22 cellular contexts compared by ENCODE assay signal in genomic region chr21:41565550-41565949, GRCh38. TPM values are rescaled to one million over a fixed set of nuclear protein-coding genes. Genes with fewer than 3 reads are reported as not detected.
DNase-seq lines count a peak whose midpoint lies in the region; ATAC-seq and TF ChIP-seq lines count a peak whose summit lies in the region.
"Had no signal": no experiment of that assay in that cellular context is flagged by ENCODE, and none has a peak within 500 bp of the region (broad histone marks: within the 10 kb centered on the region; RNA-seq: fewer than 3 reads in every experiment).

No MANE protein-coding gene starts in this region.

- peak overlapping the region; percentile 3 for H3K4me3 Mint-ChIP-seq in Calu3 (ENCODE audit: low read depth, unreplicated experiment)
- H3K4me3 Mint-ChIP-seq in stimulated activated effector memory CD8-positive, alpha-beta T cell treated with anti-CD3 and anti-CD28 coated beads, Interleukin-12 subunit alpha, Interleukin-12 subunit beta, amount 100 ng/mL, for 72 hours, result peak overlapping the region; percentile 11

- DNase-seq in Calu3 (no peak), lower lobe of right lung (no peak), NCI-H2107 treated with DMSO at 0.1 percent for 48 hours (lab: John Stamatoyannopoulos, UW; ENCODE audit: unreplicated experiment) (no peak), NCI-H226 (no peak)
- DNase-seq in stimulated activated effector memory CD8-positive, alpha-beta T cell treated with anti-CD3 and anti-CD28 coated beads, Interleukin-12 subunit alpha, Interleukin-12 subunit beta, amount 100 ng/mL, for 72 hours (ENCODE audit: low spot score in 2 of 2), result no peak
- DNase-seq in stimulated activated CD4-positive, alpha-beta T cell treated with anti-CD3 and anti-CD28 coated beads, Interleukin-15, amount 100 ng/mL, for 24 hours, result no peak
- DNase-seq: AML-193; C1 segment of cervical spinal cord; CD8-positive, alpha-beta T cell; KG1; NCI-H1105 treated with DMSO at 0.1 percent for 48 hours; NCI-H2029 treated with DMSO at 0.1 percent for 48 hours; NCI-H2171; NCI-H446; NK-92 treated with Interleukin-12 subunit alpha and Interleukin-12 subunit beta, amount 100 ng/mL, for 24 hours had no signal

- no peaks in the 10 kb centered on the region for H3K9me3 ChIP-seq in lower lobe of right lung

- peak overlapping the region; percentile 75 for H3K27ac Mint-ChIP-seq in Calu3 (ENCODE audit: unreplicated experiment)
- H3K27ac Mint-ChIP-seq in stimulated activated effector memory CD8-positive, alpha-beta T cell treated with anti-CD3 and anti-CD28 coated beads, Interleukin-12 subunit alpha, Interleukin-12 subunit beta, amount 100 ng/mL, for 72 hours, result peak overlapping the region; percentile 81

- intact Hi-C loops in Calu3 (cut with micrococcal nuclease; ENCODE audit: unreplicated experiment) (loop anchor here (10.0 kb wide), 1 partner anchor 61 kb away; the partner anchor contains the start of gene TMPRSS2), lower lobe of right lung (cut with DNase I) (no loop called here)

- H3K36me3 ChIP-seq in lower lobe of right lung, result no peaks in the 10 kb centered on the region

- H3K4me1 Mint-ChIP-seq in Calu3 (ENCODE audit: low read depth, unreplicated experiment), result peaks cover 34% of the 10 kb centered on the region
- peaks cover 26% of the 10 kb centered on the region for H3K4me1 Mint-ChIP-seq in stimulated activated effector memory CD8-positive, alpha-beta T cell treated with anti-CD3 and anti-CD28 coated beads, Interleukin-12 subunit alpha, Interleukin-12 subunit beta, amount 100 ng/mL, for 72 hours

- ATAC-seq in lower lobe of right lung, result peak in 1 of 2 donors; percentile 65
- ATAC-seq in stimulated activated effector memory CD8-positive, alpha-beta T cell treated with anti-CD3 and anti-CD28 coated beads, Interleukin-12 subunit alpha, Interleukin-12 subunit beta, amount 100 ng/mL, for 72 hours, result no peak
- no peak for ATAC-seq in GM18520 (IDR thresholded peaks at IDR 0.05; ENCODE audit: unreplicated experiment)
- ATAC-seq: CD8-positive, alpha-beta T cell; HCT116; Panc1; SK-N-SH treated with all-trans-retinoic acid at 6 μM for 48 hours had no signal

- peaks cover 9% of the 10 kb centered on the region for H3K36me3 Mint-ChIP-seq in Calu3 (ENCODE audit: insufficient read depth, unreplicated experiment)
- H3K36me3 Mint-ChIP-seq in stimulated activated effector memory CD8-positive, alpha-beta T cell treated with anti-CD3 and anti-CD28 coated beads, Interleukin-12 subunit alpha, Interleukin-12 subunit beta, amount 100 ng/mL, for 72 hours, result peaks cover 7% of the 10 kb centered on the region
- H3K36me3 Mint-ChIP-seq: CD8-positive, alpha-beta T cell had no signal

- no TSS peak for BruUV-seq in Calu3 (replicated peaks; lab: Mats Ljungman, UMichigan)

- H3K4me1 ChIP-seq in lower lobe of right lung, result peaks cover under 1% of the 10 kb centered on the region

- CTCF ChIA-PET in Calu3 (lab: Charles Lee), result interaction anchor here (0.8 kb wide), 1 partner anchor 53 kb away, joined by 4 read pairs; no protein-coding TSS in a partner anchor

- H3K27ac ChIP-seq in VCaP (peak overlapping the region; percentile 94; the same call in 1 of the 2 replicates), lower lobe of right lung (peak overlapping the region; percentile 48)

- no peak overlapping the region for H3K4me3 ChIP-seq in lower lobe of right lung

- peaks cover 15% of the 10 kb centered on the region for H3K27me3 Mint-ChIP-seq in Calu3 (ENCODE audit: unreplicated experiment)

- H3K27me3 ChIP-seq in lower lobe of right lung (ENCODE audit: low read depth), result peaks cover 5% of the 10 kb centered on the region

- peaks cover 3% of the 10 kb centered on the region for H3K9me3 Mint-ChIP-seq in Calu3 (ENCODE audit: low read depth, unreplicated experiment)
- H3K9me3 Mint-ChIP-seq in stimulated activated effector memory CD8-positive, alpha-beta T cell treated with anti-CD3 and anti-CD28 coated beads, Interleukin-12 subunit alpha, Interleukin-12 subunit beta, amount 100 ng/mL, for 72 hours, result peaks cover 3% of the 10 kb centered on the region
- H3K9me3 Mint-ChIP-seq: CD8-positive, alpha-beta T cell had no signal

- TF ChIP-seq CTCF in Calu3 (IDR thresholded peaks at IDR 0.05; ENCODE audit: unreplicated experiment), result no peak
- TF ChIP-seq CTCF in VCaP (conservative IDR thresholded peaks at IDR 0.05), result no peak
- TF ChIP-seq CTCF in lower lobe of right lung (IDR thresholded peaks at IDR 0.05), result no peak

RNA-seq across cellular contexts. Expression of gene TMPRSS2, which starts 57.6 kb away (rescaled TPM):
- 13.1 and 15.6 TPM in 2 replicates for total RNA-seq in Calu3 (2022)
- total RNA-seq in lower lobe of right lung, result 87.7 TPM
- total RNA-seq: A172; CD8-positive, alpha-beta T cell; HT1080 had no signal
